Comparison of ENCODE assay signal across 9 cellular contexts in genomic region chr19:45638930-45639729, GRCh38. TPM values are rescaled to one million over a fixed set of nuclear protein-coding genes. Genes with fewer than 3 reads are reported as not detected.
A peak's percentile ranks its signal among the peaks of the same experiment; 100 is the strongest.
DNase-seq lines count a peak whose midpoint lies in the region; ATAC-seq, FAIRE-seq and TF ChIP-seq lines count a peak whose summit lies in the region.
"Had no signal": no experiment of that assay in that cellular context is flagged by ENCODE, and none has a peak within 500 bp of the region (broad histone marks: within the 10 kb centered on the region; RNA-seq: fewer than 3 reads in every experiment).

Gene EML2 (minus strand): TSS chr19:45639397. CDS start chr19:45639376, 21 bp downstream.

- FAIRE-seq in endothelial cell of umbilical vein (lab: Jason Lieb, UNC): peak; percentile 65
- FAIRE-seq: A204.1 had no signal

- DNase-seq in DMS 273 (lab: John Stamatoyannopoulos, UW; ENCODE audit: unreplicated experiment) (peak; percentile 80), DMS 273 treated with DMSO at 0.1 percent for 48 hours (lab: John Stamatoyannopoulos, UW) (no peak), NCI-H2171 (lab: John Stamatoyannopoulos, UW) (peak; percentile 28), endothelial cell of umbilical vein (ENCODE audit: low read depth, low spot score) (peak; percentile 33)
- DNase-seq in activated CD8-positive, alpha-beta memory T cell treated with anti-CD3 and anti-CD28 coated beads for 4 hours (ENCODE audit: low read depth in 2 of 2): peak; percentile 13 to 18

- H3K36me3 ChIP-seq in endothelial cell of umbilical vein (ENCODE audit: control insufficient read depth in 2 of 2, extremely low read depth in 1 of 2, insufficient read depth in 2 of 2, low read length in 2 of 2) (no peaks in the 10 kb centered on the region), muscle layer of colon (ENCODE audit: insufficient read depth, low read length) (no peaks in the 10 kb centered on the region), subcutaneous abdominal adipose tissue (ENCODE audit: control insufficient read depth in 5 of 5, insufficient read depth in 5 of 5, low read length in 5 of 5) (no peaks in the 10 kb centered on the region)

- H4K20me1 ChIP-seq in endothelial cell of umbilical vein (replicated peaks; ENCODE audit: control insufficient read depth, extremely low read depth, insufficient read depth, low read length): no peaks in the 10 kb centered on the region

- H3K9ac ChIP-seq in endothelial cell of umbilical vein (replicated peaks; ENCODE audit: extremely low read depth, insufficient read depth, low read length) (peak within 1 kb of the TSS; percentile 10), muscle layer of colon (ENCODE audit: low read length) (peak within 1 kb of the TSS; percentile 61), subcutaneous abdominal adipose tissue (ENCODE audit: low read length in 5 of 5) (peak within 1 kb of the TSS; percentile 63 to 89 (median 73))

- H3K4me3 ChIP-seq in endothelial cell of umbilical vein (replicated peaks in 1 of 3; ENCODE audit: insufficient read depth in 1 of 3, low read depth in 1 of 3, low read length in 3 of 3) (peak within 1 kb of the TSS; percentile 45 to 62 (median 52)), muscle layer of colon (ENCODE audit: low read depth in 1 of 2, low read length in 2 of 2) (peak within 1 kb of the TSS; percentile 69 to 77), subcutaneous abdominal adipose tissue (ENCODE audit: low read depth in 1 of 5, low read length in 5 of 5) (peak within 1 kb of the TSS; percentile 68 to 91 (median 78))

- peak within 1 kb of the TSS; percentile 78 for H2AFZ ChIP-seq in endothelial cell of umbilical vein (ENCODE audit: low read depth, low read length)

- TF ChIP-seq POLR2A in endothelial cell of umbilical vein (IDR thresholded peaks at IDR 0.05; ENCODE audit: low read depth, low read length): no peak

- H3K9me1 ChIP-seq in endothelial cell of umbilical vein (replicated peaks; ENCODE audit: control insufficient read depth, extremely low read depth, insufficient read depth, low read length): no peaks in the 10 kb centered on the region

- H3K79me2 ChIP-seq in endothelial cell of umbilical vein (ENCODE audit: control insufficient read depth, insufficient read depth, low read length): no peaks in the 10 kb centered on the region

- intact Hi-C loops in endothelial cell of umbilical vein (cut with micrococcal nuclease): loop anchor here (1.0 kb wide), 1 partner anchor 24 kb away; no protein-coding TSS in a partner anchor

- CTCF ChIA-PET in endothelial cell of umbilical vein (lab: Charles Lee): interaction anchor here (0.6 to 5.3 kb wide), 3 partner anchors 25 to 84 kb away, joined by 4 to 91 read pairs (median 4); no protein-coding TSS in a partner anchor

- peak in 1 of 2 donors; percentile 15 for TF ChIP-seq CTCF in endothelial cell of umbilical vein (IDR thresholded peaks at IDR 0.05; ENCODE audit: extremely low read depth in 1 of 2, insufficient read depth in 1 of 2, low read depth in 1 of 2, low read length in 2 of 2)

- peak within 1 kb of the TSS; percentile 64 for H3K4me2 ChIP-seq in endothelial cell of umbilical vein (ENCODE audit: insufficient read depth, low read length)

- dilution Hi-C loops in endothelial cell of umbilical vein (cut with MboI; ENCODE audit: extremely low pct_ligation_motif_present, low sequenced_read_pairs): no loop called here

- H3K27ac ChIP-seq in endothelial cell of umbilical vein (ENCODE audit: insufficient read depth, low read depth, low read length) (peak within 1 kb of the TSS; percentile 10), muscle layer of colon (ENCODE audit: low read depth, low read length) (no peak within 1 kb of the TSS), subcutaneous abdominal adipose tissue (ENCODE audit: low read depth, low read length) (no peak within 1 kb of the TSS)

- BruUV-seq in endothelial cell of umbilical vein (replicated peaks; lab: Mats Ljungman, UMichigan): no TSS peak

- H3K9me3 ChIP-seq in endothelial cell of umbilical vein (replicated peaks; ENCODE audit: control insufficient read depth, insufficient read depth, low read length): no peaks in the 10 kb centered on the region
- H3K9me3 ChIP-seq in muscle layer of colon (ENCODE audit: low read length): no peaks in the 10 kb centered on the region
- H3K9me3 ChIP-seq in subcutaneous abdominal adipose tissue (ENCODE audit: control insufficient read depth in 5 of 5, low read length in 5 of 5): no peaks in the 10 kb centered on the region

- POLR2A ChIA-PET in endothelial cell of umbilical vein (lab: Charles Lee): no interaction called here

- no peak for ATAC-seq in HG02840 (IDR thresholded peaks at IDR 0.05; ENCODE audit: low FRiP score, unreplicated experiment)

- peaks cover 38% of the 10 kb centered on the region for H3K4me1 ChIP-seq in endothelial cell of umbilical vein (ENCODE audit: control insufficient read depth, extremely low read depth, insufficient read depth, low read length)
- H3K4me1 ChIP-seq in muscle layer of colon (ENCODE audit: insufficient read depth, low read length): peaks cover 15% of the 10 kb centered on the region
- peaks cover 0 to 45% (median 40%) of the 10 kb centered on the region in 5 donors for H3K4me1 ChIP-seq in subcutaneous abdominal adipose tissue (ENCODE audit: control insufficient read depth in 5 of 5, insufficient read depth in 5 of 5, low read length in 5 of 5)

- H3K27me3 ChIP-seq in endothelial cell of umbilical vein (ENCODE audit: control insufficient read depth in 2 of 2, insufficient read depth in 2 of 2, low read length in 2 of 2) (no peaks in the 10 kb centered on the region), muscle layer of colon (ENCODE audit: control insufficient read depth in 1 of 2, insufficient read depth in 2 of 2, low read length in 2 of 2) (peaks cover 7 to 31% of the 10 kb centered on the region in 2 donors), subcutaneous abdominal adipose tissue (ENCODE audit: control insufficient read depth in 5 of 5, insufficient read depth in 4 of 5, low read length in 5 of 5) (peaks cover 0 to 10% (median 1%) of the 10 kb centered on the region in 5 donors)

TF ChIP-seq in endothelial cell of umbilical vein, 7 proteins besides CTCF, POLR2A, EP300 and RAD21:
- TF ChIP-seq JUN (IDR thresholded peaks at IDR 0.05; ENCODE audit: borderline replicate concordance, insufficient read depth, insufficient read length, low read depth) (no peak), EZH2 (IDR thresholded peaks at IDR 0.05; ENCODE audit: borderline replicate concordance, low read depth, low read length, severe bottlenecking) (no peak), MYC (IDR thresholded peaks at IDR 0.05; ENCODE audit: low read depth, low read length) (no peak), POLR2AphosphoS5 (IDR thresholded peaks at IDR 0.05; ENCODE audit: insufficient read depth, low read depth, low read length) (peak; percentile 33), MAX (IDR thresholded peaks at IDR 0.05; ENCODE audit: insufficient read depth, insufficient read length) (no peak), FOS (IDR thresholded peaks at IDR 0.05; ENCODE audit: borderline replicate concordance, insufficient read depth, low read length) (no peak), GATA2 (IDR thresholded peaks at IDR 0.05; ENCODE audit: insufficient read depth, insufficient read length, low read depth, low read length) (no peak)

RNA-seq across cellular contexts. Expression of gene EML2, which starts in this region (rescaled TPM):
- 27.4 and 28.9 TPM in 2 replicates for total RNA-seq in endothelial cell of umbilical vein
- polyA plus RNA-seq in endothelial cell of umbilical vein: 23.3 and 23.8 TPM in 2 replicates
- polyA plus RNA-seq in endothelial cell of umbilical vein (2011; cell fraction: cytosol; rRNA removed): 13.7 and 15.6 TPM in 2 replicates
- polyA plus RNA-seq in endothelial cell of umbilical vein (2011; cell fraction: nucleus; rRNA removed): 88.8 and 100 TPM in 2 replicates
- polyA plus RNA-seq in endothelial cell of umbilical vein (2012): 17.1 and 22.3 TPM in 2 replicates
- 22.2 and 38.8 TPM in 2 replicates for polyA minus RNA-seq in endothelial cell of umbilical vein
- polyA minus RNA-seq in endothelial cell of umbilical vein (2011; cell fraction: cytosol; rRNA and poly(A)+ RNA removed): 28.3 TPM
- 18.9 and 24.5 TPM in 2 replicates for polyA minus RNA-seq in endothelial cell of umbilical vein (2011; cell fraction: nucleus; rRNA and poly(A)+ RNA removed)

Comparison
In these comparisons a context has a peak if more than half of its experiments do, and no peak if none do; other contexts are left out.
1. H3K9ac ChIP-seq: peak in every context shown above with its lines; median percentile 73 in subcutaneous abdominal adipose tissue; 61 in muscle layer of colon; 10 in endothelial cell of umbilical vein.